In genomic region chr2:133676392-133677130, GRCh38 we compare ENCODE assay signal across 19 cellular contexts.
DNase-seq lines count a peak whose midpoint lies in the region; ATAC-seq and TF ChIP-seq lines count a peak whose summit lies in the region.
"Had no signal": no experiment of that assay in that cellular context is flagged by ENCODE, and none has a peak within 500 bp of the region (broad histone marks: within the 10 kb centered on the region; RNA-seq: fewer than 3 reads in every experiment).

No MANE protein-coding gene starts in this region.

- H3K9me3 ChIP-seq in HEK293 (ENCODE audit: control insufficient read depth, insufficient read depth, low read depth, low read length) (no peaks in the 10 kb centered on the region), MM.1S (replicated peaks; ENCODE audit: insufficient read depth, low read length) (no peaks in the 10 kb centered on the region), ascending aorta (no peaks in the 10 kb centered on the region)
- H3K9me3 ChIP-seq: lower lobe of right lung, neutrophil, vagina had no signal

- POLR2A ChIA-PET in HEK293 (lab: Yijun Ruan, JAX), result no interaction called here

- DNase-seq in chondrocyte (ENCODE audit: low spot score) (no peak), hepatic stellate cell (ENCODE audit: low spot score) (peak; percentile 9), MM.1S (no peak), ascending aorta (ENCODE audit: low spot score in 2 of 2) (no peak)
- no peak for DNase-seq in activated CD4-positive, CD25-positive, alpha-beta regulatory T cell treated with anti-CD3 and anti-CD28 coated beads, Interleukin-2, amount 50 U/mL, for 72 hours
- DNase-seq: activated naive CD4-positive, alpha-beta T cell treated with anti-CD3 and anti-CD28 coated beads, Interleukin-2, amount 50 U/mL, for 16 hours; DMS53; lower lobe of right lung; NCI-H510A treated with DMSO at 0.1 percent for 48 hours; stimulated activated naive CD8-positive, alpha-beta T cell treated with anti-CD3 and anti-CD28 coated beads, Interleukin-15, Interleukin-2, amounts not matched to agents 100 U/mL and 50 U/mL, for 24 hours; T-cell had no signal

- H3K4me3 ChIP-seq in ACC112 (ENCODE audit: low read depth, low read length) (no peak overlapping the region), HEK293 (ENCODE audit: low read depth, low read length) (no peak overlapping the region), MM.1S (ENCODE audit: low read length) (no peak overlapping the region), ascending aorta (no peak overlapping the region)
- H3K4me3 ChIP-seq: lower lobe of right lung, vagina had no signal

- H3K4me1 Mint-ChIP-seq in chondrocyte (ENCODE audit: low read depth), result peaks cover 59% of the 10 kb centered on the region
- H3K4me1 Mint-ChIP-seq: B cell, T-cell had no signal

- TF ChIP-seq CTCF in HEK293 (tag by site-specific recombination; IDR thresholded peaks at IDR 0.05) (no peak), chondrocyte (IDR thresholded peaks at IDR 0.05) (no peak), MM.1S (IDR thresholded peaks at IDR 0.05; ENCODE audit: low read length) (no peak), ascending aorta (IDR thresholded peaks at IDR 0.05) (no peak)

- no peak overlapping the region for H3K4me2 ChIP-seq in MM.1S (ENCODE audit: low read depth, low read length)

- 0 out of 2 replicates have a peak overlapping the region, but pooled peaks have one; percentile 16 for H3K27ac ChIP-seq in ACC112 (ENCODE audit: low read depth, low read length)
- H3K27ac ChIP-seq in HEK293 (ENCODE audit: extremely low read depth, low read depth, low read length), result no peak overlapping the region; the same call in 1 of the 2 replicates
- no peak overlapping the region for H3K27ac ChIP-seq in MM.1S (ENCODE audit: low read length)
- no peak overlapping the region for H3K27ac ChIP-seq in ascending aorta
- H3K27ac ChIP-seq: HL-60, lower lobe of right lung, neutrophil, vagina had no signal

- no peaks in the 10 kb centered on the region for H3K27me3 ChIP-seq in ACC112 (ENCODE audit: insufficient read depth, low read length)
- H3K27me3 ChIP-seq in MM.1S (replicated peaks; ENCODE audit: insufficient read depth, low read length), result no peaks in the 10 kb centered on the region
- H3K27me3 ChIP-seq in ascending aorta, result no peaks in the 10 kb centered on the region
- H3K27me3 ChIP-seq: vagina had no signal

- no peak overlapping the region for H3K9ac ChIP-seq in MM.1S (ENCODE audit: low read length)

- H3K27me3 Mint-ChIP-seq in chondrocyte (ENCODE audit: low read depth), result no peaks in the 10 kb centered on the region

- H3F3A ChIP-seq in MM.1S (ENCODE audit: insufficient read depth, low read length), result no peaks in the 10 kb centered on the region

- H3K79me2 ChIP-seq in ACC112 (ENCODE audit: control insufficient read depth, insufficient read depth, low read length, unreplicated experiment) (no peaks in the 10 kb centered on the region), MM.1S (ENCODE audit: low read length) (no peaks in the 10 kb centered on the region)

- intact Hi-C loops in ascending aorta (cut with DNase I), result no loop called here

- H3K36me3 Mint-ChIP-seq in chondrocyte (ENCODE audit: low read depth), result no peaks in the 10 kb centered on the region
- H3K36me3 Mint-ChIP-seq: T-cell had no signal

- H3K27ac Mint-ChIP-seq in chondrocyte (ENCODE audit: unreplicated experiment), result peak overlapping the region; percentile 85
- H3K27ac Mint-ChIP-seq: B cell, T-cell had no signal

- no peaks in the 10 kb centered on the region for H3K9me2 ChIP-seq in MM.1S (replicated peaks; ENCODE audit: insufficient read depth, low read length)

- H3K9me3 Mint-ChIP-seq in chondrocyte (ENCODE audit: low read depth), result no peaks in the 10 kb centered on the region

- no peaks in the 10 kb centered on the region for H4K20me1 ChIP-seq in MM.1S (ENCODE audit: insufficient read depth, low read length)

- CTCF ChIA-PET in HEK293 (lab: Yijun Ruan, JAX), result interaction anchor here (0.9 kb wide), 1 partner anchor 98 kb away, joined by 3 read pairs; no protein-coding TSS in a partner anchor

- ATAC-seq in GM21360 (IDR thresholded peaks at IDR 0.05; ENCODE audit: unreplicated experiment), result no peak
- ATAC-seq: lower lobe of right lung; sciatic nerve; stimulated activated naive CD8-positive, alpha-beta T cell treated with anti-CD3 and anti-CD28 coated beads, Interleukin-15, Interleukin-2, amounts not matched to agents 100 U/mL and 50 U/mL, for 24 hours; T-cell had no signal

- H3K4me1 ChIP-seq in ACC112 (ENCODE audit: control insufficient read depth, insufficient read depth, low read length, unreplicated experiment) (peaks cover 18% of the 10 kb centered on the region), HEK293 (ENCODE audit: control insufficient read depth, insufficient read depth, low read length) (peaks cover 17% of the 10 kb centered on the region), MM.1S (ENCODE audit: low read length) (no peaks in the 10 kb centered on the region), ascending aorta (peaks cover 5 to 7% of the 10 kb centered on the region in 2 donors)

- no peak overlapping the region for H3K4me3 Mint-ChIP-seq in chondrocyte (ENCODE audit: unreplicated experiment)
- H3K4me3 Mint-ChIP-seq: B cell, T-cell had no signal

- no peak overlapping the region for H2AFZ ChIP-seq in ACC112 (ENCODE audit: low read length, unreplicated experiment)
- no peak overlapping the region for H2AFZ ChIP-seq in MM.1S (ENCODE audit: low read length)

- no peaks in the 10 kb centered on the region for H3K36me3 ChIP-seq in ACC112 (ENCODE audit: insufficient read depth, low read length)
- no peaks in the 10 kb centered on the region for H3K36me3 ChIP-seq in HEK293 (ENCODE audit: control insufficient read depth in 2 of 2, insufficient read depth in 1 of 2, low read length in 2 of 2)
- H3K36me3 ChIP-seq in MM.1S (replicated peaks; ENCODE audit: insufficient read depth, low read length), result no peaks in the 10 kb centered on the region
- H3K36me3 ChIP-seq in ascending aorta, result no peaks in the 10 kb centered on the region
- H3K36me3 ChIP-seq: lower lobe of right lung, neutrophil, vagina had no signal

TF ChIP-seq in HEK293, 187 proteins besides CTCF, POLR2A, EP300 and RAD21 (continues in another document):
- TF ChIP-seq ZNF677 (tag by site-specific recombination; IDR thresholded peaks at IDR 0.05), result no peak
- TF ChIP-seq INSM2 (tag by site-specific recombination; IDR thresholded peaks at IDR 0.05), result no peak
- 0 out of 2 replicates have a peak, but pooled peaks have one; percentile 46 for TF ChIP-seq ZNF660 (tag by site-specific recombination; IDR thresholded peaks at IDR 0.05)
- no peak for TF ChIP-seq ZNF626 (tag by site-specific recombination; IDR thresholded peaks at IDR 0.05)
- TF ChIP-seq ZFP69B (tag by site-specific recombination; IDR thresholded peaks at IDR 0.05), result no peak
- TF ChIP-seq KLF9 (tag by site-specific recombination; IDR thresholded peaks at IDR 0.05; ENCODE audit: low read depth), result no peak
- no peak for TF ChIP-seq ATF2 (tag by site-specific recombination; IDR thresholded peaks at IDR 0.05; ENCODE audit: low read depth)
- TF ChIP-seq ZNF18 (tag by site-specific recombination; IDR thresholded peaks at IDR 0.05), result no peak
- TF ChIP-seq ZNF155 (tag by site-specific recombination; IDR thresholded peaks at IDR 0.05), result no peak
